Comparison of ENCODE assay signal across 2 cellular contexts in genomic region chr1:25944986-25945385, GRCh38.
TF ChIP-seq lines count a peak whose summit lies in the region.

No MANE protein-coding gene starts in this region.

TF ChIP-seq in H1, 55 proteins besides CTCF, POLR2A, EP300 and RAD21:
- TF ChIP-seq NRF1 (IDR thresholded peaks at IDR 0.05; ENCODE audit: low read depth, low read length) = no peak
- TF ChIP-seq EGR1 (IDR thresholded peaks at IDR 0.05; ENCODE audit: borderline replicate concordance, low read depth, low read length) = no peak
- TF ChIP-seq SUZ12 (IDR thresholded peaks at IDR 0.05; ENCODE audit: low read length) = no peak
- TF ChIP-seq CREB1 (IDR thresholded peaks at IDR 0.05) = no peak
- no peak for TF ChIP-seq SP4 (IDR thresholded peaks at IDR 0.05; ENCODE audit: low read length)
- TF ChIP-seq SIX5 (IDR thresholded peaks at IDR 0.05; ENCODE audit: low read depth, low read length) = no peak
- no peak for TF ChIP-seq FOSL1 (IDR thresholded peaks at IDR 0.05; ENCODE audit: insufficient read depth, low read depth, low read length)
- no peak for TF ChIP-seq BRCA1 (IDR thresholded peaks at IDR 0.05; ENCODE audit: low read depth, low read length)
- no peak for TF ChIP-seq SP2 (IDR thresholded peaks at IDR 0.05; ENCODE audit: low read length)
- no peak for TF ChIP-seq EZH2 (IDR thresholded peaks at IDR 0.05; ENCODE audit: low read depth, low read length, severe bottlenecking)
- TF ChIP-seq TAF1 (IDR thresholded peaks at IDR 0.05; ENCODE audit: low read depth, low read length) = no peak
- TF ChIP-seq SP1 (IDR thresholded peaks at IDR 0.05; ENCODE audit: low read depth, low read length) = no peak
- no peak for TF ChIP-seq SRF (IDR thresholded peaks at IDR 0.05; ENCODE audit: low read depth, low read length)
- TF ChIP-seq MAX (IDR thresholded peaks at IDR 0.05) = no peak
- TF ChIP-seq POU5F1 (IDR thresholded peaks at IDR 0.05; ENCODE audit: low read depth, low read length) = no peak
- no peak for TF ChIP-seq TAF7 (optimal IDR thresholded peaks at IDR 0.05; ENCODE audit: borderline replicate concordance, low read depth, low read length)
- TF ChIP-seq CBX5 (IDR thresholded peaks at IDR 0.05; ENCODE audit: low read depth, low read length) = no peak
- no peak for TF ChIP-seq ASH2L (IDR thresholded peaks at IDR 0.05; ENCODE audit: low read length)
- TF ChIP-seq SIRT6 (IDR thresholded peaks at IDR 0.05; ENCODE audit: low read length) = no peak
TF ChIP-seq in H1: peak in this region for 0.

TF ChIP-seq in GM12891, 5 proteins besides CTCF, POLR2A, EP300 and RAD21:
- TF ChIP-seq POU2F2 (IDR thresholded peaks at IDR 0.05; ENCODE audit: low read depth, low read length) (no peak), TAF1 (IDR thresholded peaks at IDR 0.05; ENCODE audit: low read depth, low read length) (no peak), POLR2AphosphoS5 (IDR thresholded peaks at IDR 0.05; ENCODE audit: low read depth, low read length) (no peak), PAX5 (IDR thresholded peaks at IDR 0.05; ENCODE audit: insufficient read depth, low read length, severe bottlenecking) (no peak), SPI1 (IDR thresholded peaks at IDR 0.05; ENCODE audit: low read depth, low read length) (no peak)
